In genomic region chr18:12839057-12839525, GRCh38 we compare ENCODE assay signal across 9 cellular contexts. TPM values are rescaled to one million over a fixed set of nuclear protein-coding genes. Genes with fewer than 3 reads are reported as not detected.
DNase-seq lines count a peak whose midpoint lies in the region; ATAC-seq, FAIRE-seq and TF ChIP-seq lines count a peak whose summit lies in the region.
"Had no signal": no experiment of that assay in that cellular context is flagged by ENCODE, and none has a peak within 500 bp of the region (broad histone marks: within the 10 kb centered on the region; RNA-seq: fewer than 3 reads in every experiment).

No MANE protein-coding gene starts in this region.

- no peak for TF ChIP-seq CTCF in GM06990 (IDR thresholded peaks at IDR 0.05; ENCODE audit: insufficient read depth, low read length, poor library complexity, severe bottlenecking)
- TF ChIP-seq CTCF in omental fat pad (IDR thresholded peaks at IDR 0.05), result no peak

- no peaks in the 10 kb centered on the region for H3K27me3 ChIP-seq in GM06990 (replicated peaks; ENCODE audit: control insufficient read depth, insufficient read depth, low read length)

- H3K4me3 ChIP-seq in GM06990 (replicated peaks; ENCODE audit: low read depth, low read length), result peak overlapping the region; percentile 32

- H3K27me3 Mint-ChIP-seq in activated naive CD8-positive, alpha-beta T cell treated with anti-CD3 and anti-CD28 coated beads, Interleukin-2, amount 10 ng/mL, durations not matched to agents 7 days and 5 days, result no peaks in the 10 kb centered on the region

- no peak for FAIRE-seq in HTR-8/SVneo (lab: Jason Lieb, UNC)
- FAIRE-seq: H1 had no signal

- no peaks in the 10 kb centered on the region for H3K9me3 Mint-ChIP-seq in activated naive CD8-positive, alpha-beta T cell treated with anti-CD3 and anti-CD28 coated beads, Interleukin-2, amount 10 ng/mL, durations not matched to agents 7 days and 5 days

- POLR2A ChIA-PET in activated naive CD8-positive, alpha-beta T cell treated with anti-CD3 and anti-CD28 coated beads, Interleukin-2, amount 10 ng/mL, durations not matched to agents 7 days and 5 days (lab: Charles Lee), result interaction anchor here (0.6 to 3.0 kb wide), 8 partner anchors 31 to 151 kb away, joined by 3 to 28 read pairs (median 4); partner anchors contain the start of gene PTPN2

- ATAC-seq in GM21390 (IDR thresholded peaks at IDR 0.05; ENCODE audit: unreplicated experiment) (peak; percentile 47), HG03571 (IDR thresholded peaks at IDR 0.05; ENCODE audit: unreplicated experiment) (peak; percentile 53), omental fat pad (ENCODE audit: low FRiP score) (peak; percentile 39)
- ATAC-seq in activated naive CD8-positive, alpha-beta T cell treated with anti-CD3 and anti-CD28 coated beads, Interleukin-2, amount 10 ng/mL, durations not matched to agents 7 days and 5 days (ENCODE audit: low read depth), result peak; percentile 34

- peak overlapping the region; percentile 77 for H3K4me3 Mint-ChIP-seq in activated naive CD8-positive, alpha-beta T cell treated with anti-CD3 and anti-CD28 coated beads, Interleukin-2, amount 10 ng/mL, durations not matched to agents 7 days and 5 days

- H3K36me3 Mint-ChIP-seq in activated naive CD8-positive, alpha-beta T cell treated with anti-CD3 and anti-CD28 coated beads, Interleukin-2, amount 10 ng/mL, durations not matched to agents 7 days and 5 days, result peaks cover 32% of the 10 kb centered on the region

- DNase-seq in GM06990 (ENCODE audit: extremely low read depth, insufficient read length) (peak; percentile 66), omental fat pad (ENCODE audit: low spot score) (no peak), NCI-H510A treated with DMSO at 0.1 percent for 48 hours (lab: John Stamatoyannopoulos, UW) (no peak), HTR-8/SVneo (ENCODE audit: insufficient read length, low spot score) (no peak), DMS 273 treated with DMSO at 0.1 percent for 48 hours (lab: John Stamatoyannopoulos, UW) (no peak)
- DNase-seq in activated naive CD8-positive, alpha-beta T cell treated with anti-CD3 and anti-CD28 coated beads, Interleukin-2, amount 10 ng/mL, durations not matched to agents 7 days and 5 days, result no peak

- H3K36me3 ChIP-seq in GM06990 (ENCODE audit: control insufficient read depth, insufficient read depth, low read length), result peaks cover 2% of the 10 kb centered on the region

- peak overlapping the region; percentile 93 for H3K27ac Mint-ChIP-seq in activated naive CD8-positive, alpha-beta T cell treated with anti-CD3 and anti-CD28 coated beads, Interleukin-2, amount 10 ng/mL, durations not matched to agents 7 days and 5 days

- H3K4me1 Mint-ChIP-seq in activated naive CD8-positive, alpha-beta T cell treated with anti-CD3 and anti-CD28 coated beads, Interleukin-2, amount 10 ng/mL, durations not matched to agents 7 days and 5 days, result peaks cover 55% of the 10 kb centered on the region

RNA-seq across cellular contexts. Expression of gene PTPN2, which starts 44.9 kb away (rescaled TPM):
- 10 to 100 TPM; 64.9 to 68.1 TPM for total RNA-seq in activated naive CD8-positive, alpha-beta T cell treated with anti-CD3 and anti-CD28 coated beads, Interleukin-2, amount 10 ng/mL, durations not matched to agents 7 days and 5 days
- total RNA-seq in omental fat pad, result 10 to 100 TPM; 27.2 to 97.9 (median 39.9) TPM
